In the genomic region with DNA sequence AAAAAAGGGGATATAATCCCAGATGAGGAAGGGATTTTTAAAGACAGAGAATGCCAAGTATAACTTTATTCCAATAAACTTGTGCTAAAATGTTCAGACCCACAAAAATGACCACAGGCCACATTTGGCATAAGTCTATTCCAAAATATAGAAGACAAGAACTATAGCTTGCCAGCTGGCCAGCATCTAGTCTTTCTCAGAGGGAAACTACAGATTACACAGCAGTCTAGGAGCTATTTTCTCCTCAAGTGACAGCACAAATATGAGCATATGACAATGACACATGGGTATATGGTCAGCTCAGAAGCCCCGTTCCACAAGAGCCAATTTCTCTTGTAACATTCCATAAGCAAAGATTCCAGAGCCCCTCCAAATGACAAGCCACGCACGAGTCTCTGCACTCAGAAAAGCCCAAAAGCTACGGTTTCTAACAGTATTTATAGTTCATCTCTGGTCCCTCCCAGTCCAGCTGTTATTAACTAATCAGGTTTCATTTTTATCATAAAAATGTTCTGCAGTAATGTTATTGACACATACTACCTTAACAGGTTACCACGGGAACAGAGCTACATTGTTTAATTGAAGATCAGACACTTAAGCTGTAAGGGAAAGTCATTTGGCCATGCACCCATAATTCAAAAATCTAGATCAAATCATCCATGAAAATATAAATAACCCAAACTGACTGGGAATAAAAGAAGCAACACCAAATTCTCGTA, we compare ENCODE assay signal across 1 cellular context.
TF ChIP-seq lines count a peak whose summit lies in the region.

No MANE protein-coding gene starts in this region.

TF ChIP-seq in HEK293, 187 proteins besides CTCF, POLR2A, EP300 and RAD21:
- TF ChIP-seq, protein P1, sequence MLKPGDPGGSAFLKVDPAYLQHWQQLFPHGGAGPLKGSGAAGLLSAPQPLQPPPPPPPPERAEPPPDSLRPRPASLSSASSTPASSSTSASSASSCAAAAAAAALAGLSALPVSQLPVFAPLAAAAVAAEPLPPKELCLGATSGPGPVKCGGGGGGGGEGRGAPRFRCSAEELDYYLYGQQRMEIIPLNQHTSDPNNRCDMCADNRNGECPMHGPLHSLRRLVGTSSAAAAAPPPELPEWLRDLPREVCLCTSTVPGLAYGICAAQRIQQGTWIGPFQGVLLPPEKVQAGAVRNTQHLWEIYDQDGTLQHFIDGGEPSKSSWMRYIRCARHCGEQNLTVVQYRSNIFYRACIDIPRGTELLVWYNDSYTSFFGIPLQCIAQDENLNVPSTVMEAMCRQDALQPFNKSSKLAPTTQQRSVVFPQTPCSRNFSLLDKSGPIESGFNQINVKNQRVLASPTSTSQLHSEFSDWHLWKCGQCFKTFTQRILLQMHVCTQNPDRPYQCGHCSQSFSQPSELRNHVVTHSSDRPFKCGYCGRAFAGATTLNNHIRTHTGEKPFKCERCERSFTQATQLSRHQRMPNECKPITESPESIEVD (tag by site-specific recombination; IDR thresholded peaks at IDR 0.05): 0 out of 2 replicates have a peak, but pooled peaks have one; percentile 28
- TF ChIP-seq ZXDB (tag by site-specific recombination; IDR thresholded peaks at IDR 0.05): no peak
